Comparison of ENCODE assay signal across 19 cellular contexts in genomic region chr22:38830845-38831108, GRCh38. TPM values are rescaled to one million over a fixed set of nuclear protein-coding genes. Genes with fewer than 3 reads are reported as not detected.
A peak's percentile ranks its signal among the peaks of the same experiment; 100 is the strongest.
DNase-seq lines count a peak whose midpoint lies in the region; ATAC-seq, FAIRE-seq and TF ChIP-seq lines count a peak whose summit lies in the region.
"Had no signal": no experiment of that assay in that cellular context is flagged by ENCODE, and none has a peak within 500 bp of the region (broad histone marks: within the 10 kb centered on the region; RNA-seq: fewer than 3 reads in every experiment).

No MANE protein-coding gene starts in this region.

- no peaks in the 10 kb centered on the region for H3K79me2 ChIP-seq in PC-9 (ENCODE audit: low read depth)

- H4K91ac ChIP-seq in neuronal stem cell (ENCODE audit: low read depth, low read length, poor library complexity), result no peak overlapping the region

- intact Hi-C loops in PC-9 (cut with micrococcal nuclease; ENCODE audit: unreplicated experiment), result no loop called here
- intact Hi-C loops in esophagus muscularis mucosa (cut with DNase I), result no loop called here
- intact Hi-C loops in vagina (cut with DNase I), result no loop called here

- TF ChIP-seq POLR2A in esophagus muscularis mucosa (IDR thresholded peaks at IDR 0.05; ENCODE audit: low read depth) (no peak), vagina (IDR thresholded peaks at IDR 0.05) (no peak)

- H3K4me1 ChIP-seq in BLaER1 (peaks cover 17% of the 10 kb centered on the region), PC-9 (replicated peaks; ENCODE audit: insufficient read depth) (peaks cover 34% of the 10 kb centered on the region), neuronal stem cell (ENCODE audit: control insufficient read depth in 2 of 2, insufficient read depth in 1 of 2, low read depth in 1 of 2, low read length in 2 of 2) (peaks cover 0 to 3% of the 10 kb centered on the region in 2 donors), esophagus muscularis mucosa (no peaks in the 10 kb centered on the region), vagina (no peaks in the 10 kb centered on the region)
- H3K4me1 ChIP-seq: Caco-2 had no signal

- peaks cover 10% of the 10 kb centered on the region; the same call in 1 of the 2 replicates for H3F3A ChIP-seq in PC-9 (ENCODE audit: insufficient read depth, low read depth)

- DNase-seq in PC-9 (no peak), neuronal stem cell (ENCODE audit: low spot score) (no peak), urothelium cell line (ENCODE audit: low spot score) (no peak), esophagus muscularis mucosa (ENCODE audit: extremely low spot score) (no peak), vagina (ENCODE audit: extremely low spot score in 2 of 2) (no peak)
- DNase-seq: 8988T; CD4-positive, alpha-beta T cell; DMS153; DMS79; GDM1; H7 had no signal

- peak overlapping the region; percentile 38 for H3K14ac ChIP-seq in neuronal stem cell (ENCODE audit: low read length)

- no peaks in the 10 kb centered on the region for H3K27me3 ChIP-seq in BLaER1
- no peaks in the 10 kb centered on the region for H3K27me3 ChIP-seq in PC-9 (ENCODE audit: insufficient read depth, low read depth)
- H3K27me3 ChIP-seq in neuronal stem cell (ENCODE audit: control insufficient read depth in 3 of 3, insufficient read depth in 3 of 3, low read depth in 1 of 3, low read length in 3 of 3), result peaks cover 0 to 52% (median 0%) of the 10 kb centered on the region in 3 experiments
- H3K27me3 ChIP-seq in esophagus muscularis mucosa, result no peaks in the 10 kb centered on the region
- H3K27me3 ChIP-seq in vagina, result no peaks in the 10 kb centered on the region

- H3K36me3 ChIP-seq in BLaER1 (no peaks in the 10 kb centered on the region), PC-9 (ENCODE audit: low read depth) (no peaks in the 10 kb centered on the region), neuronal stem cell (replicated peaks in 1 of 2; ENCODE audit: control insufficient read depth in 2 of 2, insufficient read depth in 2 of 2, low read length in 2 of 2) (no peaks in the 10 kb centered on the region), esophagus muscularis mucosa (peaks cover 0 to 3% (median 0%) of the 10 kb centered on the region in 4 donors), vagina (no peaks in the 10 kb centered on the region)

- H2BK5ac ChIP-seq in neuronal stem cell (ENCODE audit: low read length), result no peak overlapping the region

- no peak overlapping the region for H2BK12ac ChIP-seq in neuronal stem cell (ENCODE audit: low read length)

- H3K9me3 ChIP-seq in BLaER1, result no peaks in the 10 kb centered on the region
- no peaks in the 10 kb centered on the region for H3K9me3 ChIP-seq in PC-9 (ENCODE audit: insufficient read depth, low read depth)
- H3K9me3 ChIP-seq in neuronal stem cell (replicated peaks in 1 of 2; ENCODE audit: control insufficient read depth in 2 of 2, insufficient read depth in 1 of 2, low read depth in 1 of 2, low read length in 2 of 2), result no peaks in the 10 kb centered on the region
- H3K9me3 ChIP-seq in esophagus muscularis mucosa, result no peaks in the 10 kb centered on the region
- no peaks in the 10 kb centered on the region for H3K9me3 ChIP-seq in vagina
- H3K9me3 ChIP-seq: Caco-2 had no signal

- H4K8ac ChIP-seq in neuronal stem cell (ENCODE audit: low read depth, low read length), result no peak overlapping the region

- CTCF ChIA-PET in PC-9 (lab: Charles Lee), result no interaction called here

- no peak overlapping the region for H3K4ac ChIP-seq in neuronal stem cell (ENCODE audit: low read length)

- H3K79me1 ChIP-seq in neuronal stem cell (ENCODE audit: low read depth, low read length), result peaks cover 3% of the 10 kb centered on the region

- H3K4me3 ChIP-seq in BLaER1 (no peak overlapping the region), PC-9 (no peak overlapping the region), neuronal stem cell (ENCODE audit: low read length in 2 of 2) (no peak overlapping the region), esophagus muscularis mucosa (no peak overlapping the region), vagina (no peak overlapping the region)
- H3K4me3 ChIP-seq: GM23338 had no signal

- H3K9me2 ChIP-seq in PC-9 (ENCODE audit: insufficient read depth), result no peaks in the 10 kb centered on the region

- peak overlapping the region; percentile 70 for H2AK5ac ChIP-seq in neuronal stem cell (ENCODE audit: low read depth, low read length)

- peaks cover 50% of the 10 kb centered on the region for H4K20me1 ChIP-seq in BLaER1
- H4K20me1 ChIP-seq in PC-9 (ENCODE audit: insufficient read depth), result no peaks in the 10 kb centered on the region

- BruUV-seq in PC-9 (replicated peaks; lab: Mats Ljungman, UMichigan), result no TSS peak

- POLR2A ChIA-PET in PC-9 (lab: Charles Lee; ENCODE audit: unreplicated experiment), result no interaction called here

- H3K4me2 ChIP-seq in BLaER1 (peak overlapping the region; percentile 43), PC-9 (peak overlapping the region; percentile 20; the same call in 1 of the 2 replicates), neuronal stem cell (ENCODE audit: insufficient read depth, low read length, poor library complexity, severe bottlenecking) (no peak overlapping the region)
- H3K4me2 ChIP-seq: GM23338 had no signal

- no peak overlapping the region for H2BK120ac ChIP-seq in neuronal stem cell (ENCODE audit: low read depth, low read length)

- H3K27ac ChIP-seq in BLaER1 (no peak overlapping the region), PC-9 (no peak overlapping the region), neuronal stem cell (replicated peaks; ENCODE audit: low read length) (no peak overlapping the region), esophagus muscularis mucosa (replicated peaks in 1 of 4) (no peak overlapping the region), vagina (no peak overlapping the region)
- H3K27ac ChIP-seq: C4-2B had no signal

- TF ChIP-seq CTCF in PC-9 (conservative IDR thresholded peaks at IDR 0.05) (no peak), esophagus muscularis mucosa (IDR thresholded peaks at IDR 0.05) (no peak), vagina (IDR thresholded peaks at IDR 0.05) (no peak)

- H2BK15ac ChIP-seq in neuronal stem cell (ENCODE audit: low read length), result no peak overlapping the region

- ATAC-seq in HG03571 (IDR thresholded peaks at IDR 0.05; ENCODE audit: unreplicated experiment), result no peak
- ATAC-seq: GM23338, HepG2 had no signal

- H3K23ac ChIP-seq in neuronal stem cell (ENCODE audit: low read depth, low read length, poor library complexity), result peak overlapping the region; percentile 65

- H3K9ac ChIP-seq in BLaER1, result no peak overlapping the region
- no peak overlapping the region for H3K9ac ChIP-seq in neuronal stem cell (ENCODE audit: low read depth, low read length, poor library complexity)

- WGBS in neuronal stem cell (ENCODE audit: extremely low coverage in 2 of 2, insufficient read length in 2 of 2, insufficient replicate concordance in 1 of 2), 2 donors, result no CpG with 5 or more reads among the region's 7 CpGs
- 80% methylated on average over 5 of the region's 7 CpGs for WGBS in esophagus muscularis mucosa

- peak; percentile 46 for FAIRE-seq in urothelium cell line (lab: Jason Lieb, UNC)
- FAIRE-seq: GM12892, GM18507, HepG2 had no signal

- no peak overlapping the region for H2AFZ ChIP-seq in PC-9
- H2AFZ ChIP-seq in neuronal stem cell (ENCODE audit: low read length), result no peak overlapping the region
- H2AFZ ChIP-seq: GM23338 had no signal

- no peak overlapping the region for H3K18ac ChIP-seq in neuronal stem cell (ENCODE audit: low read length)

- TF ChIP-seq EP300 in esophagus muscularis mucosa (IDR thresholded peaks at IDR 0.05), result no peak

RNA-seq across cellular contexts. Expression of gene NPTXR, which starts 13.1 kb away (rescaled TPM):
- total RNA-seq in PC-9 (2021) (14.7 and 23.8 TPM in 2 replicates), esophagus muscularis mucosa (10 to 100 TPM in 1 of 4 donors, 1 to 10 TPM in 3; 8.2 to 15.0 (median 8.8) TPM), vagina (9.3 TPM)
- 3.7 TPM for polyA plus RNA-seq in neuronal stem cell (2013, experiment 1 of 2)
- 3.7 TPM for polyA plus RNA-seq in neuronal stem cell (2013, experiment 2 of 2)

RNA-seq across cellular contexts. Expression of gene DNAL4, which starts 36.8 kb away (rescaled TPM):
- total RNA-seq in PC-9 (2021) (50.3 and 53.0 TPM in 2 replicates), esophagus muscularis mucosa (10 to 100 TPM in 3 of 4 donors, 1 to 10 TPM in 1; 9.3 to 15.2 (median 12.8) TPM), vagina (14.7 TPM)
- 23.4 TPM for polyA plus RNA-seq in neuronal stem cell (2013, experiment 1 of 2)
- polyA plus RNA-seq in neuronal stem cell (2013, experiment 2 of 2), result 22.3 TPM

RNA-seq across cellular contexts. Expression of gene CBX6, which starts 41.2 kb away (rescaled TPM):
- total RNA-seq in PC-9 (2021) (131 and 136 TPM in 2 replicates), esophagus muscularis mucosa (100 to 1,000 TPM in 3 of 4 donors, 10 to 100 TPM in 1; 73.7 to 172 (median 129) TPM), vagina (31.7 TPM)
- 12.0 TPM for polyA plus RNA-seq in neuronal stem cell (2013, experiment 1 of 2)
- 12.4 TPM for polyA plus RNA-seq in neuronal stem cell (2013, experiment 2 of 2)
